ENCODE assay signal across 9 cellular contexts in genomic region chr9:88578486-88579362, GRCh38. TPM values are rescaled to one million over a fixed set of nuclear protein-coding genes. Genes with fewer than 3 reads are reported as not detected.
DNase-seq lines count a peak whose midpoint lies in the region; ATAC-seq and TF ChIP-seq lines count a peak whose summit lies in the region.
"Had no signal": no experiment of that assay in that cellular context is flagged by ENCODE, and none has a peak within 500 bp of the region (broad histone marks: within the 10 kb centered on the region; RNA-seq: fewer than 3 reads in every experiment).

No MANE protein-coding gene starts in this region.

- H3K27ac Mint-ChIP-seq in T-helper 17 cell: peak overlapping the region; percentile 60

- H3K27ac ChIP-seq in IMR-90 (ENCODE audit: insufficient read depth, low read length): 0 out of 2 replicates have a peak overlapping the region, but pooled peaks have one; percentile 21
- H3K27ac ChIP-seq: epithelial cell of prostate had no signal

- peak overlapping the region; percentile 84 for H2AK5ac ChIP-seq in IMR-90 (ENCODE audit: low read depth, low read length)

- POLR2A ChIA-PET in IMR-90 (lab: Charles Lee; ENCODE audit: unreplicated experiment): no interaction called here

- H2BK20ac ChIP-seq in IMR-90 (ENCODE audit: low read depth, low read length): peak overlapping the region; percentile 63

- H3K4me1 ChIP-seq in IMR-90 (ENCODE audit: control insufficient read depth, insufficient read depth, low read length): peaks cover 5% of the 10 kb centered on the region

- peak overlapping the region; percentile 91 for H2AK9ac ChIP-seq in IMR-90 (replicated peaks; ENCODE audit: low read depth, low read length, poor library complexity)

- 100% methylated on average over 2 of the region's 27 CpGs; no CpG with 5 or more reads in 1 of the 2 experiments for WGBS in IMR-90 (ENCODE audit: extremely low coverage in 2 of 2, insufficient read length in 1 of 2), 2 experiments

- no peak overlapping the region for H3K4me3 ChIP-seq in IMR-90 (ENCODE audit: insufficient read depth, low read depth, low read length)
- no peak overlapping the region for H3K4me3 ChIP-seq in retinal pigment epithelial cell (ENCODE audit: low read length)

- H3K9me3 ChIP-seq in IMR-90 (ENCODE audit: control insufficient read depth, insufficient read depth, low read length): no peaks in the 10 kb centered on the region
- H3K9me3 ChIP-seq in T-helper 17 cell (ENCODE audit: control insufficient read depth, low read length, poor library complexity, severe bottlenecking): no peaks in the 10 kb centered on the region

- H4K5ac ChIP-seq in IMR-90 (ENCODE audit: low read depth, low read length): peak overlapping the region; percentile 98

- BruUV-seq in IMR-90 (replicated peaks; lab: Mats Ljungman, UMichigan): no TSS peak

- peak overlapping the region; percentile 71 for H3K4ac ChIP-seq in IMR-90 (ENCODE audit: low read depth, low read length)

- no peak overlapping the region for H3K4me3 Mint-ChIP-seq in T-helper 17 cell

- peak overlapping the region; percentile 91 to 96 for H4K8ac ChIP-seq in IMR-90 (ENCODE audit: low read depth in 2 of 2, low read length in 2 of 2)

- H4K91ac ChIP-seq in IMR-90 (ENCODE audit: insufficient read depth, low read depth, low read length): peak overlapping the region; percentile 93

- ATAC-seq in GM21515 (IDR thresholded peaks at IDR 0.05; ENCODE audit: unreplicated experiment): peak; percentile 72
- ATAC-seq in IMR-90 (ENCODE audit: low read depth): peak; percentile 92
- peak; percentile 62 for ATAC-seq in T-helper 17 cell
- peak; percentile 93 for ATAC-seq in left ventricle myocardium superior

- peaks cover 40% of the 10 kb centered on the region for H3K27me3 Mint-ChIP-seq in T-helper 17 cell

- no peak overlapping the region for H3K23ac ChIP-seq in IMR-90 (ENCODE audit: low read depth, low read length)

- H4K20me1 ChIP-seq in IMR-90 (ENCODE audit: insufficient read depth, low read length): no peaks in the 10 kb centered on the region

- H3K9me1 ChIP-seq in IMR-90 (ENCODE audit: insufficient read depth, low read length): 0 out of 2 replicates have a peak, but pooled peaks cover 7% of the 10 kb centered on the region

- no peak overlapping the region for H3K56ac ChIP-seq in IMR-90 (ENCODE audit: extremely low read depth, insufficient read depth, low read length)

- peaks cover 4% of the 10 kb centered on the region for H3K36me3 Mint-ChIP-seq in T-helper 17 cell (ENCODE audit: low read depth)

- in situ Hi-C loops in IMR-90 (cut with MboI; ENCODE audit: low sequenced_read_pairs): loop anchor here (10.0 kb wide), 4 partner anchors 184 to 614 kb away; no protein-coding TSS in a partner anchor

- H3K9ac ChIP-seq in IMR-90 (ENCODE audit: low read depth, low read length): 0 out of 2 replicates have a peak overlapping the region, but pooled peaks have one; percentile 26

- H3K36me3 ChIP-seq in IMR-90 (ENCODE audit: control insufficient read depth, insufficient read depth, low read length): no peaks in the 10 kb centered on the region

- H3K14ac ChIP-seq in IMR-90 (replicated peaks; ENCODE audit: low read depth, low read length): no peak overlapping the region

- H2BK5ac ChIP-seq in IMR-90 (ENCODE audit: low read depth, low read length, poor library complexity, severe bottlenecking): peak overlapping the region; percentile 31

- H3K18ac ChIP-seq in IMR-90 (ENCODE audit: low read depth, low read length): peak overlapping the region; percentile 41; the same call in 1 of the 2 replicates

- H3K27me3 ChIP-seq in IMR-90 (ENCODE audit: control insufficient read depth, insufficient read depth, low read length): no peaks in the 10 kb centered on the region

- TF ChIP-seq CTCF in IMR-90 (conservative IDR thresholded peaks at IDR 0.05; ENCODE audit: low read depth, low read length) (peak; percentile 95), retinal pigment epithelial cell (conservative IDR thresholded peaks at IDR 0.05; ENCODE audit: low read depth, low read length) (peak; percentile 93)

- H3K79me1 ChIP-seq in IMR-90 (ENCODE audit: low read depth in 1 of 2, low read length in 2 of 2): 0 out of 4 replicates have a peak, but pooled peaks cover 0 to 4% of the 10 kb centered on the region in 2 experiments

- intact Hi-C loops in IMR-90 (cut with micrococcal nuclease): loop anchor here (1.0 to 10.0 kb wide), 7 partner anchors 101 to 626 kb away; partner anchors contain the start of gene SPIN1
- intact Hi-C loops in left ventricle myocardium superior (cut with micrococcal nuclease): loop anchor here (10.0 kb wide), 1 partner anchor 404 kb away; no protein-coding TSS in a partner anchor

- dilution Hi-C loops in IMR-90 (cut with HindIII; ENCODE audit: low sequenced_read_pairs, unreplicated experiment): no loop called here

- H3K4me1 Mint-ChIP-seq in T-helper 17 cell: peaks cover 5% of the 10 kb centered on the region

- CTCF ChIA-PET in IMR-90 (lab: Yijun Ruan, JAX): interaction anchor here (0.5 to 1.6 kb wide), 3 partner anchors 269 to 481 kb away, joined by 3 to 5 read pairs (median 4); no protein-coding TSS in a partner anchor

- peak overlapping the region; percentile 93; the same call in 2 of the 3 replicates for H2BK15ac ChIP-seq in IMR-90 (ENCODE audit: low read depth, low read length)

- peak overlapping the region; percentile 87 for H2BK120ac ChIP-seq in IMR-90 (ENCODE audit: low read depth, low read length)

- peak overlapping the region; percentile 97 for H2AFZ ChIP-seq in IMR-90 (replicated peaks; ENCODE audit: low read length, poor library complexity)

- H3K4me2 ChIP-seq in IMR-90 (ENCODE audit: low read depth, low read length): peak overlapping the region; percentile 29; the same call in 1 of the 2 replicates

- peak; percentile 1 for DNase-seq in DMS153 (lab: John Stamatoyannopoulos, UW)
- peak; percentile 69 for DNase-seq in IMR-90
- peak; percentile 37 to 60 (median 57) for DNase-seq in T-helper 17 cell
- peak in 53 of 56 donors; percentile 11 to 85 (median 59) for DNase-seq in amygdala (lab: John Stamatoyannopoulos, UW)
- peak; percentile 88 for DNase-seq in left ventricle myocardium superior
- DNase-seq in retinal pigment epithelial cell (ENCODE audit: low read depth): no peak
- no peak for DNase-seq in NCI-H128 (lab: John Stamatoyannopoulos, UW; ENCODE audit: unreplicated experiment)

- no peak for TF ChIP-seq POLR2A in IMR-90 (IDR thresholded peaks at IDR 0.05; ENCODE audit: low read depth, low read length)

- peak; percentile 95 for TF ChIP-seq RAD21 in IMR-90 (IDR thresholded peaks at IDR 0.05; ENCODE audit: low read length)

TF ChIP-seq in IMR-90, 13 proteins besides CTCF, POLR2A, EP300 and RAD21:
- TF ChIP-seq ELK1 (IDR thresholded peaks at IDR 0.05; ENCODE audit: borderline replicate concordance, low read depth, low read length) (no peak), SMC3 (IDR thresholded peaks at IDR 0.05; ENCODE audit: low read depth, low read length) (peak; percentile 94), MAZ (IDR thresholded peaks at IDR 0.05; ENCODE audit: borderline replicate concordance, low read depth, low read length) (0 out of 2 replicates have a peak, but pooled peaks have one; percentile 29)
TF ChIP-seq in IMR-90: peak in this region for 2.

RNA-seq across cellular contexts. Expression of gene NXNL2, which starts 43.7 kb away (rescaled TPM):
- 3.2 and 4.7 TPM in 2 replicates for total RNA-seq in IMR-90 (2012; rRNA removed)
- 6.4 and 9.1 TPM in 2 replicates for polyA plus RNA-seq in IMR-90 (2012; rRNA removed)
- 12.3 and 16.6 TPM in 2 replicates for polyA plus RNA-seq in IMR-90 (2012; cell fraction: cytosol; rRNA removed)
- 5.2 and 20.4 TPM in 2 replicates for polyA plus RNA-seq in IMR-90 (2012; cell fraction: nucleus; rRNA removed; ENCODE audit: low replicate concordance)
- not detected for total RNA-seq in T-helper 17 cell
- total RNA-seq in left ventricle myocardium superior: not detected

Comparison
In these comparisons a context has a peak if more than half of its experiments do, and no peak if none do; other contexts are left out.
1. DNase-seq: peak in DMS153 (single experiment), IMR-90 (single experiment), T-helper 17 cell (3 of 3), amygdala (53 of 56) and left ventricle myocardium superior (single experiment); none in retinal pigment epithelial cell (single experiment) and NCI-H128 (single experiment).
2. Peak in every context shown above with its lines, with median percentiles within 50 percentile points of each other: ATAC-seq.